In the genomic region with DNA sequence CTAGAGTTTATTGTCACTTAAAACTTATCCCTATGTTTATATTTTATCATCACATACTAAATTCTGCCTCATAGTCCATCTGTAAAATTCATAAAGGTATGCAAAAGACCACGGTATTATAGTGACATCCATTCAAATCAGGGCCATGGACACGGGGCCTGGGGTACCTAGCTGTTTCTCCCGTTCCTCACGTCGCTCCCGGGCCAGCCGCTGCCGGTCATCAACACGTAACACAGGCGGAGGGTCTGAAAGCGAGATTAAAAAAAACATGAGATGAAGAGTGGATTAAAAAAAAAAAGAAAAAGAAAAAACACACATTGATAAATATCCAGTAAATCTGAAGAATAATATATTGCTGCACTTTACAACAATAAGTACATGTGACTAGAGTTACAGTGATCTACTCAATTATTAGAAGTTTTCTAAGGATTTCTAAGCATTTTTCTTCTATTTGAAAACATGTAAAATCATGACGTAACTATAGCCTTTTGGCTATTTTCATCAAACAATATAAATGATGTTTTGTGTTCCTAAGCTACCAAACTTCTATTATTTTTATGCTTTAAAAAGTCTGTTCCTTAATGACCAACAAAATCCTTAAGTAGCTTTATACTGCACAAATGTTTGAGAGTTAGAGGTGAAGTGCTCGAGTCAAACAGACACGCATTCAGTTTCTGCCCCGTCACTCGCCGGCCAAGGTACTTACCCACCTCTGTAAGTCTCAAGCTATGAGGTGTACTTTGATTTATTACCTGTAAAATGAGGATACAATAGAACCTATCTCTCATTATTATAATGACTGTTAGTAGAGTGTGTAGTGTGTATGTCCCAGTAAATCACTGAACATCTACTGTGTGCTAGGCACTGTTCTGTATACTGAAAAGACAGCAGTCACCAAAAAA, we compare ENCODE assay signal across 28 cellular contexts.
"Had no signal": no experiment of that assay in that cellular context is flagged by ENCODE, and none has a peak within 500 bp of the region (broad histone marks: within the 10 kb centered on the region; RNA-seq: fewer than 3 reads in every experiment).

No MANE protein-coding gene starts in this region.

- H3K4me3 Mint-ChIP-seq: activated naive CD4-positive, alpha-beta T cell treated with anti-CD3 and anti-CD28 coated beads, Interleukin-2, amount 10 ng/mL, durations not matched to agents 7 days and 5 days; activated naive CD8-positive, alpha-beta T cell treated with anti-CD3 and anti-CD28 coated beads, Interleukin-2, amount 10 ng/mL, durations not matched to agents 7 days and 5 days; activated T-helper 1 cell treated with anti-CD3 and anti-CD28 coated beads, Interleukin-12 subunit alpha, Interleukin-12 subunit beta, Interleukin-2, Interleukin-4 antibody, amounts not matched to agents 30 ng/mL and 10 ng/mL and 1 ng/mL, durations not matched to agents 14 hours and 24 hours and 36 hours; brain; naive thymus-derived CD8-positive, alpha-beta T cell; neural progenitor cell had no signal

- H3K4me1 Mint-ChIP-seq: activated naive CD4-positive, alpha-beta T cell treated with anti-CD3 and anti-CD28 coated beads, Interleukin-2, amount 10 ng/mL, durations not matched to agents 7 days and 5 days; activated naive CD8-positive, alpha-beta T cell treated with anti-CD3 and anti-CD28 coated beads, Interleukin-2, amount 10 ng/mL, durations not matched to agents 7 days and 5 days; naive thymus-derived CD8-positive, alpha-beta T cell had no signal

- DNase-seq: activated CD4-positive, alpha-beta T cell treated with anti-CD3 and anti-CD28 coated beads for 48 hours; activated CD4-positive, alpha-beta T cell treated with anti-CD3 and anti-CD28 coated beads, Interleukin-2, amount 50 U/mL, for 48 hours; activated CD8-positive, alpha-beta memory T cell treated with anti-CD3 and anti-CD28 coated beads, Interleukin-2, amount 50 U/mL, for 4 hours; activated effector memory CD4-positive, alpha-beta T cell treated with anti-CD3 and anti-CD28 coated beads, Interleukin-2, amount 50 U/mL, for 16 hours; activated naive CD4-positive, alpha-beta T cell treated with anti-CD3 and anti-CD28 coated beads, Interleukin-2, amount 10 ng/mL, durations not matched to agents 7 days and 5 days; activated naive CD8-positive, alpha-beta T cell treated with anti-CD3 and anti-CD28 coated beads, Interleukin-2, amount 10 ng/mL, durations not matched to agents 7 days and 5 days; activated T-cell treated with anti-CD3 and anti-CD28 coated beads, Interleukin-2, amount 50 U/mL, for 1 hour; cerebellar nuclear complex; colonic mucosa; effector memory CD4-positive, alpha-beta T cell; head of caudate nucleus; hippocampal formation; left cardiac atrium; midbrain; naive thymus-derived CD8-positive, alpha-beta T cell; spleen; stimulated activated naive CD4-positive, alpha-beta T cell; T-helper 9 cell had no signal

- H2AFZ ChIP-seq: neural progenitor cell had no signal

- H3K36me3 Mint-ChIP-seq: activated naive CD4-positive, alpha-beta T cell treated with anti-CD3 and anti-CD28 coated beads, Interleukin-2, amount 10 ng/mL, durations not matched to agents 7 days and 5 days; activated naive CD8-positive, alpha-beta T cell treated with anti-CD3 and anti-CD28 coated beads, Interleukin-2, amount 10 ng/mL, durations not matched to agents 7 days and 5 days; brain; naive thymus-derived CD8-positive, alpha-beta T cell; neural progenitor cell had no signal

- H3K4me1 ChIP-seq: colonic mucosa, neural progenitor cell, right atrium auricular region, tibial nerve had no signal

- H3K9me3 Mint-ChIP-seq: activated naive CD4-positive, alpha-beta T cell treated with anti-CD3 and anti-CD28 coated beads, Interleukin-2, amount 10 ng/mL, durations not matched to agents 7 days and 5 days; activated T-helper 1 cell treated with anti-CD3 and anti-CD28 coated beads, Interleukin-12 subunit alpha, Interleukin-12 subunit beta, Interleukin-2, Interleukin-4 antibody, amounts not matched to agents 30 ng/mL and 10 ng/mL and 1 ng/mL, durations not matched to agents 14 hours and 24 hours and 36 hours; naive thymus-derived CD8-positive, alpha-beta T cell had no signal

- H3K27ac ChIP-seq: ascending aorta, cardiac muscle cell, colonic mucosa, neural progenitor cell, right atrium auricular region, spleen, tibial nerve, VCaP had no signal

- H3K36me3 ChIP-seq: ascending aorta, cardiac muscle cell, colonic mucosa, neural progenitor cell, right atrium auricular region, spleen, tibial nerve had no signal

- H3K9me3 ChIP-seq: ascending aorta, colonic mucosa, right atrium auricular region, spleen, tibial nerve had no signal

- H3K27me3 ChIP-seq: ascending aorta, cardiac muscle cell, colonic mucosa, neural progenitor cell, right atrium auricular region, spleen, tibial nerve had no signal

- H3K4me3 ChIP-seq: ascending aorta, cardiac muscle cell, colonic mucosa, neural progenitor cell, right atrium auricular region, spleen, tibial nerve had no signal

- FAIRE-seq: keratinocyte, TTC549 had no signal

- H3K9ac ChIP-seq: neural progenitor cell had no signal

- H3K4me2 ChIP-seq: neural progenitor cell had no signal

- H3K27ac Mint-ChIP-seq: activated naive CD4-positive, alpha-beta T cell treated with anti-CD3 and anti-CD28 coated beads, Interleukin-2, amount 10 ng/mL, durations not matched to agents 7 days and 5 days; activated naive CD8-positive, alpha-beta T cell treated with anti-CD3 and anti-CD28 coated beads, Interleukin-2, amount 10 ng/mL, durations not matched to agents 7 days and 5 days; activated T-helper 1 cell treated with anti-CD3 and anti-CD28 coated beads, Interleukin-12 subunit alpha, Interleukin-12 subunit beta, Interleukin-2, Interleukin-4 antibody, amounts not matched to agents 30 ng/mL and 10 ng/mL and 1 ng/mL, durations not matched to agents 14 hours and 24 hours and 36 hours; brain; naive thymus-derived CD8-positive, alpha-beta T cell; neural progenitor cell had no signal
